In the genomic region with DNA sequence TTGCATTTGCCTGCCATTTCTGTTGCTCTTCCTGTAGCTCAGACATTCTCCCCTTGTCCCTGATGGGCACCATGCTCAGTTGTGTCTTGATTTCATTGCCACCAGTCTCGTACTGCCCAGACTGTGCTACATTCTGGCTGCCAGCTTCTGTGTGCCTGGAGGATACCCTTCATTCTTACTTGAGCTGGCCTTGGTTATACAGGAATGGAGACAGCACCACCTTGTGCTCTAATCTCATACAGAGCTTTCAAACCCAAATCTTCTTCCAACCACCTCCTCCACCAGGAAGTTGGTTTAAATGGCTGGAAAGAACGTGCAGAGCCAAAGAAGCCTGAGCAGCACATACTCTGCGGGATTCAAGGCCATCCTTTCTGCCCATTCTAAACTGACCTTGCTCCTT, we compare ENCODE assay signal across 13 cellular contexts.
DNase-seq lines count a peak whose midpoint lies in the region; ATAC-seq and TF ChIP-seq lines count a peak whose summit lies in the region.
"Had no signal": no experiment of that assay in that cellular context is flagged by ENCODE, and none has a peak within 500 bp of the region (broad histone marks: within the 10 kb centered on the region; RNA-seq: fewer than 3 reads in every experiment).

No MANE protein-coding gene starts in this region.

- H3K27me3 ChIP-seq in A673 (replicated peaks; ENCODE audit: insufficient read depth, low read depth, low read length, poor library complexity), result no peaks in the 10 kb centered on the region

- H3K4me3 ChIP-seq in A673 (ENCODE audit: low read depth, low read length, poor library complexity, severe bottlenecking) (no peak overlapping the region), GM12875 (ENCODE audit: low read depth, low read length) (no peak overlapping the region)

- H3K4me3 Mint-ChIP-seq in activated T-helper 17 cell treated with anti-CD3 and anti-CD28 coated beads, Interleukin-2, amount 50 U/mL, for 72 hours, result no peak overlapping the region
- H3K4me3 Mint-ChIP-seq: brain; CD4-positive, alpha-beta T cell had no signal

- H3K27ac ChIP-seq in A673 (ENCODE audit: low read depth, low read length, poor library complexity, severe bottlenecking), result no peak overlapping the region

- no peaks in the 10 kb centered on the region for H3K4me1 ChIP-seq in A673 (ENCODE audit: insufficient read depth, low read length, poor library complexity, severe bottlenecking)

- no peaks in the 10 kb centered on the region for H3K9me3 Mint-ChIP-seq in activated T-helper 17 cell treated with anti-CD3 and anti-CD28 coated beads, Interleukin-2, amount 50 U/mL, for 72 hours
- H3K9me3 Mint-ChIP-seq: brain; CD4-positive, alpha-beta T cell had no signal

- TF ChIP-seq CTCF in A673 (conservative IDR thresholded peaks at IDR 0.05; ENCODE audit: low read depth, low read length) (peak; percentile 35), GM12875 (IDR thresholded peaks at IDR 0.05; ENCODE audit: borderline replicate concordance, insufficient read depth, low read depth, low read length) (0 out of 2 replicates have a peak, but pooled peaks have one; percentile 4)

- H3K36me3 Mint-ChIP-seq in activated T-helper 17 cell treated with anti-CD3 and anti-CD28 coated beads, Interleukin-2, amount 50 U/mL, for 72 hours (ENCODE audit: low read depth), result no peaks in the 10 kb centered on the region
- H3K36me3 Mint-ChIP-seq: brain had no signal

- CTCF ChIA-PET in A673 (lab: Charles Lee), result interaction anchor here (0.6 kb wide), 1 partner anchor 102 kb away, joined by 4 read pairs; no protein-coding TSS in a partner anchor

- H3K27me3 Mint-ChIP-seq in activated T-helper 17 cell treated with anti-CD3 and anti-CD28 coated beads, Interleukin-2, amount 50 U/mL, for 72 hours, result peaks cover 19% of the 10 kb centered on the region
- H3K27me3 Mint-ChIP-seq: brain had no signal

- H3K27ac Mint-ChIP-seq in activated T-helper 17 cell treated with anti-CD3 and anti-CD28 coated beads, Interleukin-2, amount 50 U/mL, for 72 hours, result no peak overlapping the region
- H3K27ac Mint-ChIP-seq: brain; CD4-positive, alpha-beta T cell had no signal

- POLR2A ChIA-PET in A673 (lab: Charles Lee; ENCODE audit: low non-redundant PET), result no interaction called here

- DNase-seq in A673 (ENCODE audit: low spot score) (peak; percentile 44), OCI-M1 (lab: John Stamatoyannopoulos, UW) (peak; percentile 29)
- DNase-seq in stimulated activated CD4-positive, alpha-beta T cell treated with anti-CD3 and anti-CD28 coated beads, Interleukin-4, amount 100 ng/mL, for 1 hour, result no peak
- DNase-seq: CD4-positive, alpha-beta T cell; HCEC 1CT; left ventricle myocardium superior; right cardiac atrium had no signal

- no peaks in the 10 kb centered on the region for H3K4me1 Mint-ChIP-seq in activated T-helper 17 cell treated with anti-CD3 and anti-CD28 coated beads, Interleukin-2, amount 50 U/mL, for 72 hours
- H3K4me1 Mint-ChIP-seq: brain had no signal

- no TSS peak for BruUV-seq in A673 (replicated peaks; lab: Mats Ljungman, UMichigan)

- ATAC-seq in esophagus mucosa (peak; percentile 49), HG03196 (IDR thresholded peaks at IDR 0.05; ENCODE audit: unreplicated experiment) (no peak), GM21367 (IDR thresholded peaks at IDR 0.05; ENCODE audit: unreplicated experiment) (no peak)
- ATAC-seq in activated T-helper 17 cell treated with anti-CD3 and anti-CD28 coated beads, Interleukin-2, amount 50 U/mL, for 72 hours (replicated peaks), result no peak
- ATAC-seq: left ventricle myocardium superior, right cardiac atrium had no signal

- H3K36me3 ChIP-seq in A673 (ENCODE audit: insufficient read depth, low read length, poor library complexity, severe bottlenecking), result no peaks in the 10 kb centered on the region

- no peaks in the 10 kb centered on the region for H3K9me3 ChIP-seq in A673 (ENCODE audit: low read depth, low read length, poor library complexity, severe bottlenecking)

- intact Hi-C loops in A673 (cut with micrococcal nuclease; ENCODE audit: unreplicated experiment), result loop anchor here (5.0 to 10.0 kb wide), 4 partner anchors 275 to 767 kb away; no protein-coding TSS in a partner anchor
